ENCODE assay signal across 3 cellular contexts in genomic region chr11:27681664-27682063, GRCh38.
TF ChIP-seq lines count a peak whose summit lies in the region.

No MANE protein-coding gene starts in this region.

TF ChIP-seq in IMR-90, 13 proteins besides CTCF, POLR2A, EP300 and RAD21:
- TF ChIP-seq ELK1 (IDR thresholded peaks at IDR 0.05; ENCODE audit: borderline replicate concordance, low read depth, low read length) (no peak), MXI1 (IDR thresholded peaks at IDR 0.05; ENCODE audit: borderline replicate concordance, low read depth, low read length) (no peak), NFE2L2 (IDR thresholded peaks at IDR 0.05; ENCODE audit: low read depth, low read length) (no peak), RFX5 (IDR thresholded peaks at IDR 0.05; ENCODE audit: low read depth, low read length) (no peak), CHD1 (IDR thresholded peaks at IDR 0.05; ENCODE audit: low read depth, low read length) (no peak)

TF ChIP-seq in GM23338, 12 proteins besides CTCF, POLR2A, EP300 and RAD21 (continues in another document):
- TF ChIP-seq REST (IDR thresholded peaks at IDR 0.05; ENCODE audit: unreplicated experiment): no peak
- TF ChIP-seq STAT1 (IDR thresholded peaks at IDR 0.05; ENCODE audit: unreplicated experiment): no peak
- no peak for TF ChIP-seq ZNF331 (CRISPR knock-in tag; IDR thresholded peaks at IDR 0.05; ENCODE audit: low read depth)
- TF ChIP-seq ZNF114 (CRISPR knock-in tag; IDR thresholded peaks at IDR 0.05): no peak
- no peak for TF ChIP-seq POLR2AphosphoS5 (IDR thresholded peaks at IDR 0.05; ENCODE audit: low read depth)
- TF ChIP-seq EZH2 (IDR thresholded peaks at IDR 0.05; ENCODE audit: low read depth, unreplicated experiment): no peak
- no peak for TF ChIP-seq JUNB (IDR thresholded peaks at IDR 0.05; ENCODE audit: unreplicated experiment)
- no peak for TF ChIP-seq CREB1 (CRISPR knock-in tag; IDR thresholded peaks at IDR 0.05; ENCODE audit: low read depth)
- no peak for TF ChIP-seq NANOG (IDR thresholded peaks at IDR 0.05; ENCODE audit: borderline replicate concordance)
- TF ChIP-seq EZH2phosphoT487 (IDR thresholded peaks at IDR 0.05; ENCODE audit: unreplicated experiment): no peak
- TF ChIP-seq ZNF462 (CRISPR knock-in tag; IDR thresholded peaks at IDR 0.05): no peak

TF ChIP-seq in SK-N-SH, 30 proteins besides CTCF, POLR2A, EP300 and RAD21:
- TF ChIP-seq ZBTB33 (IDR thresholded peaks at IDR 0.05; ENCODE audit: borderline replicate concordance, low read depth) (no peak), MAX (IDR thresholded peaks at IDR 0.05; ENCODE audit: low read depth) (no peak), JUND (IDR thresholded peaks at IDR 0.05) (no peak), GABPA (IDR thresholded peaks at IDR 0.05; ENCODE audit: low read depth) (no peak), NFIC (IDR thresholded peaks at IDR 0.05; ENCODE audit: borderline replicate concordance) (no peak), TEAD4 (IDR thresholded peaks at IDR 0.05; ENCODE audit: borderline replicate concordance, insufficient read depth) (no peak), FOSL2 (IDR thresholded peaks at IDR 0.05; ENCODE audit: borderline replicate concordance, low read depth) (no peak), IRF3 (IDR thresholded peaks at IDR 0.05; ENCODE audit: low read depth, low read length) (no peak), REST (IDR thresholded peaks at IDR 0.05; ENCODE audit: low read depth, low read length) (no peak)
